12 cellular contexts compared by ENCODE assay signal in the genomic region with DNA sequence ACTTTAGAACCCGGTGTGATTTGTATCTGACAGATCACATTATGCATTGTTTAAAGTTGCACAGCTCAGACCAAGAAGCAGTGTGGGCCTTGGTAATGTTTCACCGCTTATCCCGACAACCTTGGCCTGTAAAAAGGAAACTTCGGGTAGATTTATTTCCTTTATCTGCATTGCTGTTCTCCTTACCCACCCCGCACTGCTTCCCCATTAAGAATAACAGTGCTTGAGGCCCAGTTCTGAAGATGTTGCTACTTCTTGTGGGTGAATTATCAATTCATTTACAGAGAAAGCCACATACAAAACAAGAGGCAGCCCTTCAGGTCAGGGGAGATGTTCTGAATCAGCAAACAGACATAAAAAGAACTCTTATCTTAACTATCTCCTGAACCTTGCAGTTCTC. TPM values are rescaled to one million over a fixed set of nuclear protein-coding genes. Genes with fewer than 3 reads are reported as not detected.
A peak's percentile ranks its signal among the peaks of the same experiment; 100 is the strongest.
DNase-seq lines count a peak whose midpoint lies in the region; ATAC-seq and TF ChIP-seq lines count a peak whose summit lies in the region.
"Had no signal": no experiment of that assay in that cellular context is flagged by ENCODE, and none has a peak within 500 bp of the region (broad histone marks: within the 10 kb centered on the region; RNA-seq: fewer than 3 reads in every experiment).

No MANE protein-coding gene starts in this region.

- peak; percentile 31 for DNase-seq in activated naive CD4-positive, alpha-beta T cell treated with anti-CD3 and anti-CD28 coated beads for 36 hours
- no peak for DNase-seq in activated naive CD4-positive, alpha-beta T cell treated with anti-CD3 and anti-CD28 coated beads, Interleukin-2, amount 50 U/mL, for 16 hours
- DNase-seq in effector memory CD8-positive, alpha-beta T cell = no peak
- DNase-seq in tibial artery (no peak), SIG-M5 (lab: John Stamatoyannopoulos, UW) (no peak), NCI-H748 treated with DMSO at 0.1 percent for 48 hours (lab: John Stamatoyannopoulos, UW) (no peak), HT-29 (ENCODE audit: low spot score) (no peak)
- DNase-seq: activated CD4-positive, alpha-beta T cell treated with anti-CD3 and anti-CD28 coated beads for 4 hours; NCI-H1105 treated with DMSO at 0.1 percent for 48 hours; posterior cingulate gyrus had no signal

- H3K36me3 ChIP-seq in tibial artery = no peaks in the 10 kb centered on the region

- peak overlapping the region; percentile 28 to 43 for H3K27ac ChIP-seq in tibial artery
- H3K27ac ChIP-seq: epithelial cell of prostate had no signal

- H3K9me3 ChIP-seq in tibial artery = no peaks in the 10 kb centered on the region

- peaks cover 0 to 98% (median 69%) of the 10 kb centered on the region in 4 donors for H3K4me1 ChIP-seq in tibial artery

- no peaks in the 10 kb centered on the region for H3K27me3 Mint-ChIP-seq in activated naive CD4-positive, alpha-beta T cell treated with anti-CD3 and anti-CD28 coated beads for 36 hours (ENCODE audit: low read depth)
- no peaks in the 10 kb centered on the region for H3K27me3 Mint-ChIP-seq in effector memory CD8-positive, alpha-beta T cell

- CTCF ChIA-PET in activated naive CD4-positive, alpha-beta T cell treated with anti-CD3 and anti-CD28 coated beads for 36 hours (lab: Charles Lee) = interaction anchor here (0.6 kb wide), 1 partner anchor 634 kb away, joined by 3 read pairs; no protein-coding TSS in a partner anchor

- TF ChIP-seq CTCF in tibial artery (IDR thresholded peaks at IDR 0.05) = no peak

- no peak overlapping the region for H3K4me3 ChIP-seq in tibial artery

- peak; percentile 66 for ATAC-seq in HG03571 (IDR thresholded peaks at IDR 0.05; ENCODE audit: unreplicated experiment)
- no peak for ATAC-seq in effector memory CD8-positive, alpha-beta T cell (replicated peaks)

- H3K4me1 Mint-ChIP-seq in activated naive CD4-positive, alpha-beta T cell treated with anti-CD3 and anti-CD28 coated beads for 36 hours (ENCODE audit: low read depth) = peaks cover 88% of the 10 kb centered on the region
- H3K4me1 Mint-ChIP-seq in effector memory CD8-positive, alpha-beta T cell (ENCODE audit: low read depth in 2 of 2) = peaks cover 72 to 90% of the 10 kb centered on the region in 2 donors

- peaks cover 3% of the 10 kb centered on the region for H3K36me3 Mint-ChIP-seq in activated naive CD4-positive, alpha-beta T cell treated with anti-CD3 and anti-CD28 coated beads for 36 hours (ENCODE audit: low read depth)
- H3K36me3 Mint-ChIP-seq in effector memory CD8-positive, alpha-beta T cell (ENCODE audit: insufficient read depth) = peaks cover 24% of the 10 kb centered on the region

- intact Hi-C loops in activated naive CD4-positive, alpha-beta T cell treated with anti-CD3 and anti-CD28 coated beads for 36 hours (cut with micrococcal nuclease) = loop anchor here (1.0 kb wide), 2 partner anchors 8 to 147 kb away; partner anchors contain the start of gene SMARCA2
- intact Hi-C loops in tibial artery (cut with DNase I; ENCODE audit: low total_unique reads) = no loop called here

- H3K9me3 Mint-ChIP-seq in activated naive CD4-positive, alpha-beta T cell treated with anti-CD3 and anti-CD28 coated beads for 36 hours = no peaks in the 10 kb centered on the region
- no peaks in the 10 kb centered on the region for H3K9me3 Mint-ChIP-seq in effector memory CD8-positive, alpha-beta T cell

- H3K27ac Mint-ChIP-seq in activated naive CD4-positive, alpha-beta T cell treated with anti-CD3 and anti-CD28 coated beads for 36 hours = peak overlapping the region; percentile 69
- peak overlapping the region; percentile 93 for H3K27ac Mint-ChIP-seq in effector memory CD8-positive, alpha-beta T cell

- no peaks in the 10 kb centered on the region for H3K27me3 ChIP-seq in tibial artery

- H3K4me3 Mint-ChIP-seq in activated naive CD4-positive, alpha-beta T cell treated with anti-CD3 and anti-CD28 coated beads for 36 hours = peak overlapping the region; percentile 60
- peak overlapping the region; percentile 68 to 70 for H3K4me3 Mint-ChIP-seq in effector memory CD8-positive, alpha-beta T cell

RNA-seq across cellular contexts. Expression of gene SMARCA2, which starts 8.4 kb away (rescaled TPM):
- 10 to 100 TPM; 87.8 to 89.9 TPM for total RNA-seq in activated naive CD4-positive, alpha-beta T cell treated with anti-CD3 and anti-CD28 coated beads for 36 hours
- 27.8 and 36.1 TPM in 2 replicates for total RNA-seq in HT-29 (2014; rRNA removed; shearing (Covaris generic))
